Comparison of ENCODE assay signal across 9 cellular contexts in the genomic region with DNA sequence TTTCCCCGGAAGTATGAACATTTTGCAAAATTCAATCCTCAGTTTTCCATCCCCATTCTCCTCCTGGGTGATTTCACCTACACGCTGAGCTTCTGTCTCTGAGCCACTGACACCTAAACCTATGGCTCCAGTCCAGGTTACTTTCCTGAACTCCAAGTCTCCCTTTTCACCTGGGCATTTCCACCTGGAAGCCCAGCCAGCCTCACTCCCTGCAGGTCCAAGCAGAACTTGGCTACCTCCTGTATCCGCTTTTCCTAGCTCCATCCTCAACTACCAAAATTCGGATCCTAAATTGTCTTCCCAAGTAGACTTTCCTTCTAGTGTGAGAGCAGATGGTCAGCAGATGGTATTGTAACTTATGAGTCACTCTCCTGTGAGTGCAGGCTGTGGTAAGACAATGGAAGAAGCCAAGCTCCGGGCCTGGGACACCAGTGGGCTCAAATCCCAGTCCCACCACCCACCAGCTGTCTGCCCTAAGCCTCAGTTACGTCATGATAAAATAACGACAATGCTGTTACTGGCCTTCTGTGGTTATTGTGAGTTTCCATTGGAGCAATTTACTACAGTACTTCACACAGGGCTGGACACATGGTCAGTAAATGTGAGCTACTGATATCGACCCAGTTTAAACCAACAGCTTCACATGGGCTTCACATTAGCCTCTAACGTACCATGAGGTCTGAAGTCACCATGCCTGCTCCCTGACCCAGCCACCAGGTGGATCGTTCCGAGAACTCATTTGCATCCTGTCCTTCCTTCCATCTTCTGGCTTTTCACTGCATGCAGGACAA. TPM values are rescaled to one million over a fixed set of nuclear protein-coding genes. Genes with fewer than 3 reads are reported as not detected.
DNase-seq lines count a peak whose midpoint lies in the region; ATAC-seq and TF ChIP-seq lines count a peak whose summit lies in the region.
"Had no signal": no experiment of that assay in that cellular context is flagged by ENCODE, and none has a peak within 500 bp of the region (broad histone marks: within the 10 kb centered on the region; RNA-seq: fewer than 3 reads in every experiment).

No MANE protein-coding gene starts in this region.

- H3K4me1 ChIP-seq in gastroesophageal sphincter, result peaks cover 0 to 41% (median 5%) of the 10 kb centered on the region in 3 donors

- H3K27ac ChIP-seq in gastroesophageal sphincter, result peak overlapping the region in 2 of 4 donors; percentile 54 to 64

- H3K4me3 ChIP-seq in gastroesophageal sphincter, result no peak overlapping the region

- no peak for TF ChIP-seq POLR2A in gastroesophageal sphincter (IDR thresholded peaks at IDR 0.05)

- no peaks in the 10 kb centered on the region for H3K9me3 Mint-ChIP-seq in stimulated activated naive B cell treated with anti-CD40 and anti-IgM and Interleukin-4, amounts not matched to agents 10 μg/mL and 1 μg/mL and 100 μg/mL, for 72 hours

- no peak overlapping the region for H3K4me3 Mint-ChIP-seq in stimulated activated naive B cell treated with anti-CD40 and anti-IgM and Interleukin-4, amounts not matched to agents 10 μg/mL and 1 μg/mL and 100 μg/mL, for 72 hours

- peak; percentile 51 for DNase-seq in HS-27A (ENCODE audit: low read depth)
- no peak for DNase-seq in stimulated activated naive B cell treated with anti-CD40 and anti-IgM and Interleukin-4, amounts not matched to agents 10 μg/mL and 1 μg/mL and 100 μg/mL, for 72 hours
- DNase-seq in UCSD-AML1 (lab: John Stamatoyannopoulos, UW; ENCODE audit: unreplicated experiment), result no peak
- no peak for DNase-seq in activated CD4-positive, CD25-positive, alpha-beta regulatory T cell (lab: John Stamatoyannopoulos, UW)
- DNase-seq: activated effector memory CD4-positive, alpha-beta T cell treated with anti-CD3 and anti-CD28 coated beads, Interleukin-2, amount 50 U/mL, for 16 hours had no signal

- no peaks in the 10 kb centered on the region for H3K27me3 Mint-ChIP-seq in stimulated activated naive B cell treated with anti-CD40 and anti-IgM and Interleukin-4, amounts not matched to agents 10 μg/mL and 1 μg/mL and 100 μg/mL, for 72 hours

- no peaks in the 10 kb centered on the region for H3K9me3 ChIP-seq in gastroesophageal sphincter

- no peak for TF ChIP-seq CTCF in gastroesophageal sphincter (IDR thresholded peaks at IDR 0.05)

- H3K36me3 Mint-ChIP-seq in stimulated activated naive B cell treated with anti-CD40 and anti-IgM and Interleukin-4, amounts not matched to agents 10 μg/mL and 1 μg/mL and 100 μg/mL, for 72 hours, result peaks cover 21 to 39% of the 10 kb centered on the region in 2 donors

- H3K27ac Mint-ChIP-seq in stimulated activated naive B cell treated with anti-CD40 and anti-IgM and Interleukin-4, amounts not matched to agents 10 μg/mL and 1 μg/mL and 100 μg/mL, for 72 hours, result peak overlapping the region; percentile 7

- H3K4me1 Mint-ChIP-seq in stimulated activated naive B cell treated with anti-CD40 and anti-IgM and Interleukin-4, amounts not matched to agents 10 μg/mL and 1 μg/mL and 100 μg/mL, for 72 hours, result peaks cover 2 to 7% of the 10 kb centered on the region in 2 donors

- ATAC-seq in SK-N-SH treated with all-trans-retinoic acid at 6 μM for 48 hours, result peak; percentile 90
- ATAC-seq in gastroesophageal sphincter, result peak; percentile 95
- ATAC-seq in stimulated activated naive B cell treated with anti-CD40 and anti-IgM and Interleukin-4, amounts not matched to agents 10 μg/mL and 1 μg/mL and 100 μg/mL, for 72 hours (replicated peaks), result no peak
- ATAC-seq in HG03097 (IDR thresholded peaks at IDR 0.05; ENCODE audit: low FRiP score, unreplicated experiment), result no peak
- ATAC-seq in GM19452 (IDR thresholded peaks at IDR 0.05; ENCODE audit: unreplicated experiment), result no peak

- 58 to 67% methylated on average over 6 to 11 of the region's 11 CpGs for WGBS in gastroesophageal sphincter (ENCODE audit: low coverage in 1 of 2), 2 donors

- TF ChIP-seq EP300 in gastroesophageal sphincter (IDR thresholded peaks at IDR 0.05), result no peak

- peaks cover 0 to 5% of the 10 kb centered on the region in 2 donors for H3K36me3 ChIP-seq in gastroesophageal sphincter

- peaks cover 13% of the 10 kb centered on the region for H3K27me3 ChIP-seq in gastroesophageal sphincter

TF ChIP-seq in SK-N-SH treated with all-trans-retinoic acid at 6 μM for 48 hours, 23 proteins besides CTCF, POLR2A, EP300 and RAD21:
- TF ChIP-seq ARNTL (CRISPR knock-in tag; IDR thresholded peaks at IDR 0.05; ENCODE audit: borderline replicate concordance, low read depth) (no peak), ZNF8 (CRISPR knock-in tag; IDR thresholded peaks at IDR 0.05) (0 out of 2 replicates have a peak, but pooled peaks have one; percentile 41)
TF ChIP-seq in SK-N-SH treated with all-trans-retinoic acid at 6 μM for 48 hours: peak in this region for 1.

RNA-seq across cellular contexts. Expression of a gene that starts 33.3 kb away (rescaled TPM):
- 100 to 1,000 TPM in 2 of 4 donors, 10 to 100 TPM in 2; 33.8 to 219 (median 104) TPM for total RNA-seq in gastroesophageal sphincter

Comparison
In these comparisons a context has a peak if more than half of its experiments do, and no peak if none do; other contexts are left out.
1. ATAC-seq: peak in SK-N-SH treated with all-trans-retinoic acid at 6 μM for 48 hours (single experiment) and gastroesophageal sphincter (single experiment); none in stimulated activated naive B cell treated with anti-CD40 and anti-IgM and Interleukin-4, amounts not matched to agents 10 μg/mL and 1 μg/mL and 100 μg/mL, for 72 hours (0 of 2), HG03097 (single experiment) and GM19452 (single experiment).